In genomic region chr2:85804583-85804982, GRCh38 we compare ENCODE assay signal across 7 cellular contexts. TPM values are rescaled to one million over a fixed set of nuclear protein-coding genes. Genes with fewer than 3 reads are reported as not detected.
A peak's percentile ranks its signal among the peaks of the same experiment; 100 is the strongest.
DNase-seq lines count a peak whose midpoint lies in the region; ATAC-seq lines count a peak whose summit lies in the region.

No MANE protein-coding gene starts in this region.

- no peaks in the 10 kb centered on the region for H3K36me3 Mint-ChIP-seq in activated naive CD8-positive, alpha-beta T cell treated with anti-CD3 and anti-CD28 coated beads, Interleukin-2, amount 10 ng/mL, durations not matched to agents 7 days and 5 days

- POLR2A ChIA-PET in activated naive CD8-positive, alpha-beta T cell treated with anti-CD3 and anti-CD28 coated beads, Interleukin-2, amount 10 ng/mL, durations not matched to agents 7 days and 5 days (lab: Charles Lee) = no interaction called here

- peaks cover 16% of the 10 kb centered on the region for H3K4me1 Mint-ChIP-seq in activated naive CD8-positive, alpha-beta T cell treated with anti-CD3 and anti-CD28 coated beads, Interleukin-2, amount 10 ng/mL, durations not matched to agents 7 days and 5 days

- H3K4me3 Mint-ChIP-seq in activated naive CD8-positive, alpha-beta T cell treated with anti-CD3 and anti-CD28 coated beads, Interleukin-2, amount 10 ng/mL, durations not matched to agents 7 days and 5 days = peak overlapping the region; percentile 9

- DNase-seq in EH (ENCODE audit: low read depth) = peak; percentile 32
- DNase-seq in Kasumi-1 (lab: John Stamatoyannopoulos, UW) = peak; percentile 58 to 61
- DNase-seq in activated naive CD8-positive, alpha-beta T cell treated with anti-CD3 and anti-CD28 coated beads, Interleukin-2, amount 10 ng/mL, durations not matched to agents 7 days and 5 days = no peak
- DNase-seq in left kidney (ENCODE audit: low read depth, low spot score) = peak; percentile 20
- DNase-seq in NCI-H1048 (lab: John Stamatoyannopoulos, UW) = no peak
- DNase-seq in NCI-H146 treated with DMSO at 0.1 percent for 48 hours (lab: John Stamatoyannopoulos, UW; ENCODE audit: unreplicated experiment) = no peak

- H3K9me3 Mint-ChIP-seq in activated naive CD8-positive, alpha-beta T cell treated with anti-CD3 and anti-CD28 coated beads, Interleukin-2, amount 10 ng/mL, durations not matched to agents 7 days and 5 days = no peaks in the 10 kb centered on the region

- no peak overlapping the region for H3K27ac Mint-ChIP-seq in activated naive CD8-positive, alpha-beta T cell treated with anti-CD3 and anti-CD28 coated beads, Interleukin-2, amount 10 ng/mL, durations not matched to agents 7 days and 5 days

- H3K27me3 Mint-ChIP-seq in activated naive CD8-positive, alpha-beta T cell treated with anti-CD3 and anti-CD28 coated beads, Interleukin-2, amount 10 ng/mL, durations not matched to agents 7 days and 5 days = peaks cover 11% of the 10 kb centered on the region

- ATAC-seq in activated naive CD8-positive, alpha-beta T cell treated with anti-CD3 and anti-CD28 coated beads, Interleukin-2, amount 10 ng/mL, durations not matched to agents 7 days and 5 days (ENCODE audit: low read depth) = peak; percentile 77
- no peak for ATAC-seq in GM18520 (IDR thresholded peaks at IDR 0.05; ENCODE audit: unreplicated experiment)

RNA-seq across cellular contexts. Expression of gene ATOH8, which starts 50.8 kb away (rescaled TPM):
- not detected for total RNA-seq in activated naive CD8-positive, alpha-beta T cell treated with anti-CD3 and anti-CD28 coated beads, Interleukin-2, amount 10 ng/mL, durations not matched to agents 7 days and 5 days

Comparison
In these comparisons a context has a peak if more than half of its experiments do, and no peak if none do; other contexts are left out.
1. DNase-seq: peak in EH (single experiment), Kasumi-1 (2 of 2) and left kidney (single experiment); none in activated naive CD8-positive, alpha-beta T cell treated with anti-CD3 and anti-CD28 coated beads, Interleukin-2, amount 10 ng/mL, durations not matched to agents 7 days and 5 days (single experiment), NCI-H1048 (single experiment) and NCI-H146 treated with DMSO at 0.1 percent for 48 hours (single experiment).